10 cellular contexts compared by ENCODE assay signal in the genomic region with DNA sequence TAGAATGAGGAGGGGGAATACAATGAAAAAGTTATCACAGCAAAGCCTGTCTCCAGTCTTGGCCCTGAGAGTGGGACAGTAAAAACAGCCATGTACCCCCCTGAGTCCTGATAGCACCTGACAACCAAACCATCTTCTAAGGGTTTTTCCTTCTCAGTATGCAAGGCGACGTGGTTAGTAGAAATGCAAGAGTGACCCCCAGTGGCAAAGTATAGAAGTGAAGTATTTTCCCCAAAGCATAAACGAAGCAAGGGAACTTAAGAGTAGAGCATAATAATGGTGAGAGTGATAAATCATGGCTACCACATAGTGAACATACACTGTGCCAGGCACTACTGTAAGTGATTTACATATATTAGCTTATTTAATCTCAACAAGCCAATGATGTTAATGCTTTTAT. TPM values are rescaled to one million over a fixed set of nuclear protein-coding genes. Genes with fewer than 3 reads are reported as not detected.
DNase-seq lines count a peak whose midpoint lies in the region; ATAC-seq and TF ChIP-seq lines count a peak whose summit lies in the region.
"Had no signal": no experiment of that assay in that cellular context is flagged by ENCODE, and none has a peak within 500 bp of the region (broad histone marks: within the 10 kb centered on the region; RNA-seq: fewer than 3 reads in every experiment).

No MANE protein-coding gene starts in this region.

- WGBS in transverse colon (ENCODE audit: low coverage in 1 of 2), 2 donors, result 0% methylated on average over 3 of the region's 3 CpGs; no CpG with 5 or more reads in 1 of the 2 donors

- H3K4me3 ChIP-seq in transverse colon, result no peak overlapping the region

- no peaks in the 10 kb centered on the region for H3K9me3 ChIP-seq in transverse colon
- H3K9me3 ChIP-seq: neutrophil had no signal

- H3K4me1 ChIP-seq in transverse colon, result no peaks in the 10 kb centered on the region

- H3K27ac Mint-ChIP-seq in activated T-helper 2 cell treated with anti-CD3 and anti-CD28 coated beads, Interferon-gamma antibody, Interleukin-2, Interleukin-4, amounts not matched to agents 10 μg/mL and 5 μg/mL and 100 μg/mL, durations not matched to agents 14 hours and 24 hours and 36 hours, result no peak overlapping the region
- no peak overlapping the region for H3K27ac Mint-ChIP-seq in activated naive CD4-positive, alpha-beta T cell treated with anti-CD3 and anti-CD28 coated beads, Interleukin-2, amount 10 ng/mL, durations not matched to agents 7 days and 5 days

- intact Hi-C loops in transverse colon (cut with DNase I; ENCODE audit: low total_unique reads), result no loop called here
- intact Hi-C loops in activated T-helper 2 cell treated with anti-CD3 and anti-CD28 coated beads, Interferon-gamma antibody, Interleukin-2, Interleukin-4, amounts not matched to agents 10 μg/mL and 5 μg/mL and 100 μg/mL, durations not matched to agents 14 hours and 24 hours and 36 hours (cut with micrococcal nuclease), result no loop called here

- CTCF ChIA-PET in RWPE1 (lab: Yijun Ruan, JAX), result interaction anchor here (0.6 to 0.7 kb wide), 3 partner anchors 105 to 1134 kb away, joined by 3 to 5 read pairs (median 3); no protein-coding TSS in a partner anchor
- CTCF ChIA-PET in activated naive CD4-positive, alpha-beta T cell treated with anti-CD3 and anti-CD28 coated beads, Interleukin-2, amount 10 ng/mL, durations not matched to agents 7 days and 5 days (lab: Charles Lee), result no interaction called here

- TF ChIP-seq CTCF in RWPE1 (conservative IDR thresholded peaks at IDR 0.05; ENCODE audit: low read depth) (peak; percentile 36), transverse colon (IDR thresholded peaks at IDR 0.05) (peak; percentile 13 to 42 (median 25))

- H3K4me1 Mint-ChIP-seq in activated T-helper 2 cell treated with anti-CD3 and anti-CD28 coated beads, Interferon-gamma antibody, Interleukin-2, Interleukin-4, amounts not matched to agents 10 μg/mL and 5 μg/mL and 100 μg/mL, durations not matched to agents 14 hours and 24 hours and 36 hours (ENCODE audit: low read depth), result no peaks in the 10 kb centered on the region
- H3K4me1 Mint-ChIP-seq in activated naive CD4-positive, alpha-beta T cell treated with anti-CD3 and anti-CD28 coated beads, Interleukin-2, amount 10 ng/mL, durations not matched to agents 7 days and 5 days, result no peaks in the 10 kb centered on the region

- no peak overlapping the region for H3K4me3 Mint-ChIP-seq in activated T-helper 2 cell treated with anti-CD3 and anti-CD28 coated beads, Interferon-gamma antibody, Interleukin-2, Interleukin-4, amounts not matched to agents 10 μg/mL and 5 μg/mL and 100 μg/mL, durations not matched to agents 14 hours and 24 hours and 36 hours (ENCODE audit: low read depth)
- no peak overlapping the region for H3K4me3 Mint-ChIP-seq in activated naive CD4-positive, alpha-beta T cell treated with anti-CD3 and anti-CD28 coated beads, Interleukin-2, amount 10 ng/mL, durations not matched to agents 7 days and 5 days

- H3K9me3 Mint-ChIP-seq in activated T-helper 2 cell treated with anti-CD3 and anti-CD28 coated beads, Interferon-gamma antibody, Interleukin-2, Interleukin-4, amounts not matched to agents 10 μg/mL and 5 μg/mL and 100 μg/mL, durations not matched to agents 14 hours and 24 hours and 36 hours, result no peaks in the 10 kb centered on the region
- no peaks in the 10 kb centered on the region for H3K9me3 Mint-ChIP-seq in activated naive CD4-positive, alpha-beta T cell treated with anti-CD3 and anti-CD28 coated beads, Interleukin-2, amount 10 ng/mL, durations not matched to agents 7 days and 5 days

- POLR2A ChIA-PET in RWPE1 (lab: Yijun Ruan, JAX; ENCODE audit: low non-redundant PET), result no interaction called here

- H3K36me3 ChIP-seq in transverse colon, result no peaks in the 10 kb centered on the region
- H3K36me3 ChIP-seq: neutrophil had no signal

- H3K27me3 ChIP-seq in transverse colon, result no peaks in the 10 kb centered on the region
- H3K27me3 ChIP-seq: neutrophil had no signal

- peak; percentile 12 for DNase-seq in COR-L47 (lab: John Stamatoyannopoulos, UW)
- peak; percentile 7 for DNase-seq in RWPE1 (ENCODE audit: low spot score)
- peak; percentile 11 for DNase-seq in globus pallidus (ENCODE audit: low spot score)
- DNase-seq in transverse colon, result no peak
- DNase-seq in activated T-helper 2 cell treated with anti-CD3 and anti-CD28 coated beads, Interferon-gamma antibody, Interleukin-2, Interleukin-4, amounts not matched to agents 10 μg/mL and 5 μg/mL and 100 μg/mL, durations not matched to agents 14 hours and 24 hours and 36 hours (ENCODE audit: low spot score), result no peak
- DNase-seq in activated naive CD4-positive, alpha-beta T cell treated with anti-CD3 and anti-CD28 coated beads, Interleukin-2, amount 10 ng/mL, durations not matched to agents 7 days and 5 days, result no peak

- TF ChIP-seq EP300 in transverse colon (IDR thresholded peaks at IDR 0.05; ENCODE audit: low read depth), result no peak

- H3K27ac ChIP-seq in RWPE1, result no peak overlapping the region
- H3K27ac ChIP-seq in transverse colon, result no peak overlapping the region
- H3K27ac ChIP-seq: neutrophil had no signal

- in situ Hi-C loops in transverse colon (cut with MboI; ENCODE audit: low pct_ligation_motif_present in 1 of 4, low pct_unique_long_range_greater_than_20kb in 1 of 4, low sequenced_read_pairs in 3 of 4), result no loop called here

- H3K36me3 Mint-ChIP-seq in activated T-helper 2 cell treated with anti-CD3 and anti-CD28 coated beads, Interferon-gamma antibody, Interleukin-2, Interleukin-4, amounts not matched to agents 10 μg/mL and 5 μg/mL and 100 μg/mL, durations not matched to agents 14 hours and 24 hours and 36 hours (ENCODE audit: low read depth), result no peaks in the 10 kb centered on the region
- H3K36me3 Mint-ChIP-seq in activated naive CD4-positive, alpha-beta T cell treated with anti-CD3 and anti-CD28 coated beads, Interleukin-2, amount 10 ng/mL, durations not matched to agents 7 days and 5 days, result no peaks in the 10 kb centered on the region

- TF ChIP-seq POLR2A in transverse colon (IDR thresholded peaks at IDR 0.05), result no peak

- ATAC-seq in GM18870 (IDR thresholded peaks at IDR 0.05; ENCODE audit: unreplicated experiment) (peak; percentile 85), HG03565 (IDR thresholded peaks at IDR 0.05; ENCODE audit: unreplicated experiment) (peak; percentile 72)

- H3K27me3 Mint-ChIP-seq in activated T-helper 2 cell treated with anti-CD3 and anti-CD28 coated beads, Interferon-gamma antibody, Interleukin-2, Interleukin-4, amounts not matched to agents 10 μg/mL and 5 μg/mL and 100 μg/mL, durations not matched to agents 14 hours and 24 hours and 36 hours (ENCODE audit: low read depth), result no peaks in the 10 kb centered on the region
- H3K27me3 Mint-ChIP-seq in activated naive CD4-positive, alpha-beta T cell treated with anti-CD3 and anti-CD28 coated beads, Interleukin-2, amount 10 ng/mL, durations not matched to agents 7 days and 5 days, result no peaks in the 10 kb centered on the region

RNA-seq across cellular contexts. Expression of a gene that starts 52.8 kb away (rescaled TPM):
- not detected for total RNA-seq in transverse colon
- not detected in 2 replicates for total RNA-seq in activated T-helper 2 cell treated with anti-CD3 and anti-CD28 coated beads, Interferon-gamma antibody, Interleukin-2, Interleukin-4, amounts not matched to agents 10 μg/mL and 5 μg/mL and 100 μg/mL, durations not matched to agents 14 hours and 24 hours and 36 hours
- total RNA-seq: T-helper 1 cell treated with Interleukin-12 subunit alpha and Interleukin-12 subunit beta and Interleukin-4 antibody, amounts not matched to agents 30 ng/mL and 1 ng/mL, for 36 hours had no signal

Comparison
In these comparisons a context has a peak if more than half of its experiments do, and no peak if none do; other contexts are left out.
1. DNase-seq: peak in COR-L47 (single experiment), RWPE1 (single experiment) and globus pallidus (single experiment); none in transverse colon (single experiment), activated T-helper 2 cell treated with anti-CD3 and anti-CD28 coated beads, Interferon-gamma antibody, Interleukin-2, Interleukin-4, amounts not matched to agents 10 μg/mL and 5 μg/mL and 100 μg/mL, durations not matched to agents 14 hours and 24 hours and 36 hours (single experiment) and activated naive CD4-positive, alpha-beta T cell treated with anti-CD3 and anti-CD28 coated beads, Interleukin-2, amount 10 ng/mL, durations not matched to agents 7 days and 5 days (single experiment).